ENCODE assay signal across 1 cellular context in the genomic region with DNA sequence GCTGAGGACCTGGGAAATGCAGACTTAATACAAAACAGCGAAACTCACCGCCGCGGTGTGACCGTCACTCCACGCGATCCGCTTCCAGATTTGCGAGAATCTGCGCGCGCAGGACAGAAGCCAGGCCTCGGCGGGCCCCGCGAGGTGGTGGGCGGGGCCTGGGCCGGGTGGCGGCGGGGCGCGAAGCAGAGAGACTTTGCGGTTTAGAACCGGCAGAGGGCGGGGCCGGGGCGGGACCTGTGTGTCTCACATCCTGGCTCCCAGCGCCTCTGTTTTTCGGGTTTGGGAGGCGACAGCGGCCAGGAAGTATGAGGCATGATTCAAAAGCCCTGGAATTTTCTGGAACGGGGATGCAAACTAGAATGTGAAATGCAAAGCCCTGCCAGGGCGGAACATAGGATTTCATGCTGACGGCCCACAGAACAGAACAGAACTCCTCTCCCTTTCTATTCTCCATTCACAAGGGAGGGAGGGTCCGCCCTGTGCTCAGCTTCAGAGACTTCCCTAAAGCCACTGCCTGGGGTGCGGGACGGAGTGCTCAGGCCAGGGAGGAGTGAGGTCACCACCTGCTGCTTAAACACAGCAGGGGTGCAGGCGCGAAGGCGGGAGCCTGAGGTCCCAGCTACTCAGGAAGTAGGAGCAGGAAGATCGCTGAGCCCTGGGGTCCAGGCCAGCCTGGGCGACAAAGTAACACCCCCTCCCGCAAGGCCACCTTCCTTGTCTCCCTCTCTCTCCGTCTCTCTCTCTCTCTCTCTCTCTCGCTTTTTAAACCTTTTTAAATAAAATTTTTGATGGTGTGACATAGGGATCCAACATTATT.
TF ChIP-seq lines count a peak whose summit lies in the region.

No MANE protein-coding gene starts in this region.

TF ChIP-seq in SK-N-SH, 30 proteins besides CTCF, POLR2A, EP300 and RAD21 (continued from another document):
- TF ChIP-seq, protein P1, sequence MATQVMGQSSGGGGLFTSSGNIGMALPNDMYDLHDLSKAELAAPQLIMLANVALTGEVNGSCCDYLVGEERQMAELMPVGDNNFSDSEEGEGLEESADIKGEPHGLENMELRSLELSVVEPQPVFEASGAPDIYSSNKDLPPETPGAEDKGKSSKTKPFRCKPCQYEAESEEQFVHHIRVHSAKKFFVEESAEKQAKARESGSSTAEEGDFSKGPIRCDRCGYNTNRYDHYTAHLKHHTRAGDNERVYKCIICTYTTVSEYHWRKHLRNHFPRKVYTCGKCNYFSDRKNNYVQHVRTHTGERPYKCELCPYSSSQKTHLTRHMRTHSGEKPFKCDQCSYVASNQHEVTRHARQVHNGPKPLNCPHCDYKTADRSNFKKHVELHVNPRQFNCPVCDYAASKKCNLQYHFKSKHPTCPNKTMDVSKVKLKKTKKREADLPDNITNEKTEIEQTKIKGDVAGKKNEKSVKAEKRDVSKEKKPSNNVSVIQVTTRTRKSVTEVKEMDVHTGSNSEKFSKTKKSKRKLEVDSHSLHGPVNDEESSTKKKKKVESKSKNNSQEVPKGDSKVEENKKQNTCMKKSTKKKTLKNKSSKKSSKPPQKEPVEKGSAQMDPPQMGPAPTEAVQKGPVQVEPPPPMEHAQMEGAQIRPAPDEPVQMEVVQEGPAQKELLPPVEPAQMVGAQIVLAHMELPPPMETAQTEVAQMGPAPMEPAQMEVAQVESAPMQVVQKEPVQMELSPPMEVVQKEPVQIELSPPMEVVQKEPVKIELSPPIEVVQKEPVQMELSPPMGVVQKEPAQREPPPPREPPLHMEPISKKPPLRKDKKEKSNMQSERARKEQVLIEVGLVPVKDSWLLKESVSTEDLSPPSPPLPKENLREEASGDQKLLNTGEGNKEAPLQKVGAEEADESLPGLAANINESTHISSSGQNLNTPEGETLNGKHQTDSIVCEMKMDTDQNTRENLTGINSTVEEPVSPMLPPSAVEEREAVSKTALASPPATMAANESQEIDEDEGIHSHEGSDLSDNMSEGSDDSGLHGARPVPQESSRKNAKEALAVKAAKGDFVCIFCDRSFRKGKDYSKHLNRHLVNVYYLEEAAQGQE (IDR thresholded peaks at IDR 0.05; ENCODE audit: low read depth, low read length), result no peak
- no peak for TF ChIP-seq MEF2A (IDR thresholded peaks at IDR 0.05; ENCODE audit: borderline replicate concordance, low read depth)
- peak; percentile 15; the same call in 1 of the 2 replicates for TF ChIP-seq SMC3 (IDR thresholded peaks at IDR 0.05; ENCODE audit: low read depth, low read length)
- TF ChIP-seq GABPA (IDR thresholded peaks at IDR 0.05; ENCODE audit: low read depth), result peak; percentile 33; the same call in 1 of the 2 replicates
- TF ChIP-seq FOXJ3 (CRISPR knock-in tag; IDR thresholded peaks at IDR 0.05), result no peak
- peak; percentile 73 for TF ChIP-seq MXI1 (IDR thresholded peaks at IDR 0.05; ENCODE audit: low read depth, low read length)
- peak; percentile 75; the same call in 1 of the 2 replicates for TF ChIP-seq POLR2AphosphoS5 (IDR thresholded peaks at IDR 0.05; ENCODE audit: low read depth, low read length)
- TF ChIP-seq, protein P2, sequence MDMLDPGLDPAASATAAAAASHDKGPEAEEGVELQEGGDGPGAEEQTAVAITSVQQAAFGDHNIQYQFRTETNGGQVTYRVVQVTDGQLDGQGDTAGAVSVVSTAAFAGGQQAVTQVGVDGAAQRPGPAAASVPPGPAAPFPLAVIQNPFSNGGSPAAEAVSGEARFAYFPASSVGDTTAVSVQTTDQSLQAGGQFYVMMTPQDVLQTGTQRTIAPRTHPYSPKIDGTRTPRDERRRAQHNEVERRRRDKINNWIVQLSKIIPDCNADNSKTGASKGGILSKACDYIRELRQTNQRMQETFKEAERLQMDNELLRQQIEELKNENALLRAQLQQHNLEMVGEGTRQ (IDR thresholded peaks at IDR 0.05; ENCODE audit: borderline replicate concordance, low read depth, low read length), result no peak
- TF ChIP-seq ELF1 (IDR thresholded peaks at IDR 0.05), result 0 out of 2 replicates have a peak, but pooled peaks have one; percentile 45
- TF ChIP-seq, protein P3, sequence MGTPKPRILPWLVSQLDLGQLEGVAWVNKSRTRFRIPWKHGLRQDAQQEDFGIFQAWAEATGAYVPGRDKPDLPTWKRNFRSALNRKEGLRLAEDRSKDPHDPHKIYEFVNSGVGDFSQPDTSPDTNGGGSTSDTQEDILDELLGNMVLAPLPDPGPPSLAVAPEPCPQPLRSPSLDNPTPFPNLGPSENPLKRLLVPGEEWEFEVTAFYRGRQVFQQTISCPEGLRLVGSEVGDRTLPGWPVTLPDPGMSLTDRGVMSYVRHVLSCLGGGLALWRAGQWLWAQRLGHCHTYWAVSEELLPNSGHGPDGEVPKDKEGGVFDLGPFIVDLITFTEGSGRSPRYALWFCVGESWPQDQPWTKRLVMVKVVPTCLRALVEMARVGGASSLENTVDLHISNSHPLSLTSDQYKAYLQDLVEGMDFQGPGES (IDR thresholded peaks at IDR 0.05; ENCODE audit: low read depth, low read length), result no peak
- TF ChIP-seq TEAD4 (IDR thresholded peaks at IDR 0.05; ENCODE audit: borderline replicate concordance, insufficient read depth), result no peak
- no peak for TF ChIP-seq NFIC (IDR thresholded peaks at IDR 0.05; ENCODE audit: borderline replicate concordance)
- TF ChIP-seq, protein P4, sequence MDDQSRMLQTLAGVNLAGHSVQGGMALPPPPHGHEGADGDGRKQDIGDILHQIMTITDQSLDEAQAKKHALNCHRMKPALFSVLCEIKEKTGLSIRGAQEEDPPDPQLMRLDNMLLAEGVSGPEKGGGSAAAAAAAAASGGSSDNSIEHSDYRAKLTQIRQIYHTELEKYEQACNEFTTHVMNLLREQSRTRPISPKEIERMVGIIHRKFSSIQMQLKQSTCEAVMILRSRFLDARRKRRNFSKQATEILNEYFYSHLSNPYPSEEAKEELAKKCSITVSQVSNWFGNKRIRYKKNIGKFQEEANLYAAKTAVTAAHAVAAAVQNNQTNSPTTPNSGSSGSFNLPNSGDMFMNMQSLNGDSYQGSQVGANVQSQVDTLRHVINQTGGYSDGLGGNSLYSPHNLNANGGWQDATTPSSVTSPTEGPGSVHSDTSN (IDR thresholded peaks at IDR 0.05), result no peak; the same call in 1 of the 2 replicates
- no peak for TF ChIP-seq FOXM1 (IDR thresholded peaks at IDR 0.05; ENCODE audit: low read depth)
- TF ChIP-seq, protein P5, sequence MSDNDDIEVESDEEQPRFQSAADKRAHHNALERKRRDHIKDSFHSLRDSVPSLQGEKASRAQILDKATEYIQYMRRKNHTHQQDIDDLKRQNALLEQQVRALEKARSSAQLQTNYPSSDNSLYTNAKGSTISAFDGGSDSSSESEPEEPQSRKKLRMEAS (IDR thresholded peaks at IDR 0.05; ENCODE audit: low read depth), result peak; percentile 80
- no peak for TF ChIP-seq SIN3A (IDR thresholded peaks at IDR 0.05; ENCODE audit: borderline replicate concordance, low read depth, low read length)
- TF ChIP-seq CHD2 (IDR thresholded peaks at IDR 0.05; ENCODE audit: low read length, partially characterized antibody), result peak; percentile 27
- no peak for TF ChIP-seq JUND (IDR thresholded peaks at IDR 0.05)
- TF ChIP-seq, protein P6, sequence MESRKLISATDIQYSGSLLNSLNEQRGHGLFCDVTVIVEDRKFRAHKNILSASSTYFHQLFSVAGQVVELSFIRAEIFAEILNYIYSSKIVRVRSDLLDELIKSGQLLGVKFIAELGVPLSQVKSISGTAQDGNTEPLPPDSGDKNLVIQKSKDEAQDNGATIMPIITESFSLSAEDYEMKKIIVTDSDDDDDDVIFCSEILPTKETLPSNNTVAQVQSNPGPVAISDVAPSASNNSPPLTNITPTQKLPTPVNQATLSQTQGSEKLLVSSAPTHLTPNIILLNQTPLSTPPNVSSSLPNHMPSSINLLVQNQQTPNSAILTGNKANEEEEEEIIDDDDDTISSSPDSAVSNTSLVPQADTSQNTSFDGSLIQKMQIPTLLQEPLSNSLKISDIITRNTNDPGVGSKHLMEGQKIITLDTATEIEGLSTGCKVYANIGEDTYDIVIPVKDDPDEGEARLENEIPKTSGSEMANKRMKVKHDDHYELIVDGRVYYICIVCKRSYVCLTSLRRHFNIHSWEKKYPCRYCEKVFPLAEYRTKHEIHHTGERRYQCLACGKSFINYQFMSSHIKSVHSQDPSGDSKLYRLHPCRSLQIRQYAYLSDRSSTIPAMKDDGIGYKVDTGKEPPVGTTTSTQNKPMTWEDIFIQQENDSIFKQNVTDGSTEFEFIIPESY (IDR thresholded peaks at IDR 0.05; ENCODE audit: borderline replicate concordance, low read depth), result no peak
- TF ChIP-seq TAF1 (IDR thresholded peaks at IDR 0.05; ENCODE audit: borderline replicate concordance, low read depth, low read length), result peak; percentile 35; the same call in 1 of the 2 replicates
